In the genomic region with DNA sequence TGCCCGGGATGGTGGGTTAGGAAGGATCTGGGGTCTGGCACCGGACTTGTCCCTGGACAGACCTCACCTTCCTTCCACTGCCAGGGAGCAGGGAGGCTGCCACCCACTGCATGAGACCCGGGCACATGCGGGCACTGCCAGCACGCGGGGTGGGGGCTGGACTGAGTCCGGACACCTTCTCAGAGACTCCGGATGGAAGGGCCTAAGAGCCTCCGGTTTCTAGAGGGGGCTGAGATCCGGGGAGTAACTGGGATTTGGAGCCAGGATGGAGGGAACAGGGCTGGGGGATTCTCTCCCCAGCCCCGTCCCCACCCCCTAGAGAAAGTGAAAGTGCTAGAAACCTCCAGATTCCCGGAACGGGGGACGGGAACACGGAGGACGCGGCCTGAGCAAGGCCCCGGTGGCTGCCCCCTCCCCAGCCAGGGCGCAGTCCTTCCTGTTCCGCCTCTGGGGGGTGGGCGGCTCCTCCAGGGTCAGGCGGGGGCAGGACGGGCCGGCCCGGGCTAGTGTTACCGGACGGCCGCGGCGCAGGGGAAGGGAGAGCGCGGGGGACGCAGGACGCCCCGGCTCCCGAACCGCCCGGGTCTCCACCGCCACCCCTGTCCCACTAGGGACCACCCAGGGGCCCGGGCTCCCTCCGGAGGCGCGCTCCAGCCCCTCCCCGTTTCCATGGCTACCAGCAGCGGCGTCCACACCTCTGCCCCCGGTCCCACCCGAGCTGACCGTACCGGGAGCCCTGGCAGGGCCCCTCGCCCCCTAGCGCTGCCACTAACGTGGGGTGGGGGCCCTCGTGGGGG, we compare ENCODE assay signal across 8 cellular contexts. TPM values are rescaled to one million over a fixed set of nuclear protein-coding genes. Genes with fewer than 3 reads are reported as not detected.
DNase-seq lines count a peak whose midpoint lies in the region; ATAC-seq and TF ChIP-seq lines count a peak whose summit lies in the region.

No MANE protein-coding gene starts in this region.

- peaks cover 38% of the 10 kb centered on the region for H3K4me1 Mint-ChIP-seq in activated T-cell treated with anti-CD3 and anti-CD28 coated beads, Interleukin-2, amount 50 U/mL, for 4 hours (ENCODE audit: low read depth)
- H3K4me1 Mint-ChIP-seq in osteocyte (ENCODE audit: unreplicated experiment): peaks cover 9% of the 10 kb centered on the region

- CTCF ChIA-PET in AG04450 (lab: Charles Lee): no interaction called here

- POLR2A ChIA-PET in AG04450 (lab: Yijun Ruan, JAX): no interaction called here

- no peaks in the 10 kb centered on the region for H3K9me3 Mint-ChIP-seq in activated T-cell treated with anti-CD3 and anti-CD28 coated beads, Interleukin-2, amount 50 U/mL, for 4 hours
- H3K9me3 Mint-ChIP-seq in osteocyte (ENCODE audit: unreplicated experiment): no peaks in the 10 kb centered on the region

- no peak overlapping the region for H3K27ac ChIP-seq in AG04450 (ENCODE audit: low read depth, low read length)

- peak overlapping the region; percentile 56 for H3K4me3 ChIP-seq in AG04450 (ENCODE audit: low read depth, low read length)
- peak overlapping the region; percentile 59 to 61 for H3K4me3 ChIP-seq in foreskin fibroblast (ENCODE audit: low read depth in 1 of 2, low read length in 2 of 2)

- TF ChIP-seq CTCF in AG04450 (IDR thresholded peaks at IDR 0.05; ENCODE audit: low read depth, low read length) (no peak), foreskin fibroblast (IDR thresholded peaks at IDR 0.05; ENCODE audit: low read depth, low read length) (no peak), osteocyte (IDR thresholded peaks at IDR 0.05) (no peak)

- peaks cover 18% of the 10 kb centered on the region for H3K27me3 ChIP-seq in AG04450 (ENCODE audit: control insufficient read depth, insufficient read depth, low read length)

- no peaks in the 10 kb centered on the region for H3K36me3 Mint-ChIP-seq in activated T-cell treated with anti-CD3 and anti-CD28 coated beads, Interleukin-2, amount 50 U/mL, for 4 hours (ENCODE audit: insufficient read depth)
- no peaks in the 10 kb centered on the region for H3K36me3 Mint-ChIP-seq in osteocyte (ENCODE audit: unreplicated experiment)

- peaks cover 2% of the 10 kb centered on the region for H3K27me3 Mint-ChIP-seq in activated T-cell treated with anti-CD3 and anti-CD28 coated beads, Interleukin-2, amount 50 U/mL, for 4 hours (ENCODE audit: low read depth)
- H3K27me3 Mint-ChIP-seq in osteocyte (ENCODE audit: unreplicated experiment): no peaks in the 10 kb centered on the region

- DNase-seq in AG04450 (ENCODE audit: low read depth, low spot score) (no peak), foreskin fibroblast (peak in 1 of 2 donors; percentile 43), osteocyte (ENCODE audit: extremely low spot score, unreplicated experiment) (no peak), GF-D8 (lab: John Stamatoyannopoulos, UW) (no peak), NCI-H226 (no peak)
- DNase-seq in activated T-cell treated with anti-CD3 and anti-CD28 coated beads, Interleukin-2, amount 50 U/mL, for 4 hours: no peak

- H3K4me3 Mint-ChIP-seq in activated T-cell treated with anti-CD3 and anti-CD28 coated beads, Interleukin-2, amount 50 U/mL, for 4 hours: peak overlapping the region; percentile 80
- H3K4me3 Mint-ChIP-seq in osteocyte (ENCODE audit: unreplicated experiment): peak overlapping the region; percentile 77

- peak; percentile 31 for ATAC-seq in GM18909 (IDR thresholded peaks at IDR 0.05; ENCODE audit: poor library complexity, unreplicated experiment)
- peak; percentile 20 for ATAC-seq in HG03565 (IDR thresholded peaks at IDR 0.05; ENCODE audit: unreplicated experiment)
- peak; percentile 8 to 23 for ATAC-seq in activated T-cell treated with anti-CD3 and anti-CD28 coated beads, Interleukin-2, amount 50 U/mL, for 4 hours

- no peaks in the 10 kb centered on the region; the same call in 1 of the 2 replicates for H3K9me3 ChIP-seq in AG04450 (ENCODE audit: control insufficient read depth, insufficient read depth, low read length)

- H3K27ac Mint-ChIP-seq in osteocyte (ENCODE audit: unreplicated experiment): peak overlapping the region; percentile 62

RNA-seq across cellular contexts. Expression of gene SLC12A7, which starts 0.7 kb away (rescaled TPM):
- 0.55 and 0.56 TPM in 2 replicates for polyA plus RNA-seq in AG04450 (2011; rRNA removed)
- 0.70 and 2.4 TPM in 2 replicates for polyA minus RNA-seq in AG04450 (2011; rRNA and poly(A)+ RNA removed)
- 10 to 100 TPM; 13.6 to 26.8 (median 18.5) TPM for total RNA-seq in activated T-cell treated with anti-CD3 and anti-CD28 coated beads, Interleukin-2, amount 50 U/mL, for 4 hours
- total RNA-seq in osteocyte: 9.4 and 11.5 TPM in 2 replicates
